ENCODE assay signal across 11 cellular contexts in the genomic region with DNA sequence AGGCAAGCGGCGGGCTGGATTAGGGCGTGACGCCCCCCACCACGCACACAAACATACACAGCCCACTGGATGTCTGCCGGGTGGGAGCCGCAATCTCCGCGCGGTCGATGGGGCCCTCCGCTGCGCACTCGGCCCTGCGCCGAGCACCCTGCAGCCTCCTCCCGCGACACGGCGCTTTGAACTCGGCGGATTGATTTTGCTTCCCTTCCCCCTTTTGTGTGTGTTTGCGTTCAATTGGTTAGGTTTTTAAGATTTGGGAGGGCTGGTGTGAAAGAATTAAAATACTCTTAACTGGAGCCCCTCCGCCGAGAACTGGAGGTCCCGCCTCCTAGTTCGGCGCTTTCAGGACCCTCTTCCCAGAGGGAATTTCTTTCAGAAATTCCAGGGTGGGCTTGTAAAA. TPM values are rescaled to one million over a fixed set of nuclear protein-coding genes. Genes with fewer than 3 reads are reported as not detected.
DNase-seq lines count a peak whose midpoint lies in the region; ATAC-seq and TF ChIP-seq lines count a peak whose summit lies in the region.
"Had no signal": no experiment of that assay in that cellular context is flagged by ENCODE, and none has a peak within 500 bp of the region (broad histone marks: within the 10 kb centered on the region; RNA-seq: fewer than 3 reads in every experiment).

No MANE protein-coding gene starts in this region.

- peaks cover 37% of the 10 kb centered on the region for H3K4me1 ChIP-seq in CD8-positive, alpha-beta T cell (ENCODE audit: insufficient read depth, low read length)
- peaks cover 72% of the 10 kb centered on the region for H3K4me1 ChIP-seq in GM23338 (ENCODE audit: insufficient read depth)

- peaks cover 93% of the 10 kb centered on the region for H3K27me3 Mint-ChIP-seq in CD8-positive, alpha-beta T cell (ENCODE audit: low read depth)
- peaks cover 99% of the 10 kb centered on the region for H3K27me3 Mint-ChIP-seq in GM23338 (ENCODE audit: insufficient read depth, low read depth, poor library complexity)

- peak overlapping the region; percentile 61 for H3K4me3 Mint-ChIP-seq in CD8-positive, alpha-beta T cell
- H3K4me3 Mint-ChIP-seq in GM23338 = peak overlapping the region; percentile 68

- no peak for ATAC-seq in CD8-positive, alpha-beta T cell
- no peak for ATAC-seq in GM23338

- no peak for TF ChIP-seq EP300 in neural cell (conservative IDR thresholded peaks at IDR 0.05; ENCODE audit: poor library complexity, severe bottlenecking)

- no peaks in the 10 kb centered on the region for H3K9me2 ChIP-seq in GM23338 (ENCODE audit: insufficient read depth)
- H3K9me2 ChIP-seq in neural cell (ENCODE audit: insufficient read depth, low read length) = no peaks in the 10 kb centered on the region

- no peak overlapping the region for H2AFZ ChIP-seq in GM23338
- H2AFZ ChIP-seq in neural cell (ENCODE audit: low read depth, low read length) = no peak overlapping the region

- POLR2A ChIA-PET in CD8-positive, alpha-beta T cell (lab: Charles Lee) = no interaction called here

- H3F3A ChIP-seq in GM23338 (replicated peaks; ENCODE audit: low read depth) (peaks cover 34% of the 10 kb centered on the region), neural cell (ENCODE audit: insufficient read depth, low read length, poor library complexity, severe bottlenecking) (no peaks in the 10 kb centered on the region)

- peaks cover 3% of the 10 kb centered on the region for H3K9me3 ChIP-seq in CD8-positive, alpha-beta T cell (ENCODE audit: low read length)
- no peaks in the 10 kb centered on the region for H3K9me3 ChIP-seq in neural cell (ENCODE audit: low read length)

- intact Hi-C loops in CD8-positive, alpha-beta T cell (cut with DNase I, micrococcal nuclease) = loop anchor here (5.0 to 10.0 kb wide), 6 partner anchors 110 to 297 kb away; a partner anchor contains a TSS

- no peak overlapping the region for H3K9ac ChIP-seq in neural cell (ENCODE audit: low read length)

- TF ChIP-seq RAD21 in neural cell (conservative IDR thresholded peaks at IDR 0.05) = no peak

- peak overlapping the region; percentile 5 for H3K4me3 ChIP-seq in CD8-positive, alpha-beta T cell (ENCODE audit: low read depth, low read length)
- H3K4me3 ChIP-seq in GM23338 = peak overlapping the region; percentile 56
- peak overlapping the region; percentile 7 for H3K4me3 ChIP-seq in neural cell (ENCODE audit: low read length)
- H3K4me3 ChIP-seq: lung had no signal

- H3K79me2 ChIP-seq in GM23338 (replicated peaks; ENCODE audit: insufficient read depth) (no peaks in the 10 kb centered on the region), neural cell (replicated peaks; ENCODE audit: insufficient read depth, low read length) (no peaks in the 10 kb centered on the region)

- peaks cover 90% of the 10 kb centered on the region for H3K27me3 ChIP-seq in CD8-positive, alpha-beta T cell (ENCODE audit: insufficient read depth, low read length)
- H3K27me3 ChIP-seq in GM23338 (ENCODE audit: insufficient read depth) (peaks cover 100% of the 10 kb centered on the region), neural cell (ENCODE audit: insufficient read depth, low read depth, low read length) (peaks cover 100% of the 10 kb centered on the region)

- peaks cover 57% of the 10 kb centered on the region for H3K4me1 Mint-ChIP-seq in CD8-positive, alpha-beta T cell (ENCODE audit: low read depth)
- H3K4me1 Mint-ChIP-seq in GM23338 = peaks cover 70% of the 10 kb centered on the region

- H3K36me3 ChIP-seq in CD8-positive, alpha-beta T cell (ENCODE audit: insufficient read depth, low read length) = no peaks in the 10 kb centered on the region
- H3K36me3 ChIP-seq in GM23338 (ENCODE audit: insufficient read depth) (no peaks in the 10 kb centered on the region), neural cell (ENCODE audit: insufficient read depth, low read length) (no peaks in the 10 kb centered on the region)

- peak overlapping the region; percentile 83 for H3K4me2 ChIP-seq in GM23338
- no peak overlapping the region for H3K4me2 ChIP-seq in neural cell (ENCODE audit: low read length)

- CTCF ChIA-PET in CD8-positive, alpha-beta T cell (lab: Charles Lee) = no interaction called here

- no peaks in the 10 kb centered on the region for H4K20me1 ChIP-seq in GM23338 (replicated peaks; ENCODE audit: insufficient read depth)
- H4K20me1 ChIP-seq in neural cell (ENCODE audit: insufficient read depth) = no peaks in the 10 kb centered on the region

- no peak for DNase-seq in CD8-positive, alpha-beta T cell
- DNase-seq in GM23338 (ENCODE audit: low spot score) = peak; percentile 64
- DNase-seq in cerebellum (ENCODE audit: low spot score) = peak; percentile 45
- DNase-seq in DMS79 treated with DMSO at 0.1 percent for 48 hours (lab: John Stamatoyannopoulos, UW) = no peak
- DNase-seq in NCI-H1105 (lab: John Stamatoyannopoulos, UW) = no peak
- no peak for DNase-seq in glomerular visceral epithelial cell (ENCODE audit: extremely low spot score)
- DNase-seq in SKM-1 treated with dmso at 0.1 percent for 144 hours (lab: John Stamatoyannopoulos, UW; ENCODE audit: unreplicated experiment) = no peak
- DNase-seq: MM.1S, NCI-H69 had no signal

- no peak overlapping the region for H3K27ac ChIP-seq in CD8-positive, alpha-beta T cell (ENCODE audit: low read depth, low read length)
- no peak overlapping the region for H3K27ac ChIP-seq in GM23338 (ENCODE audit: low read depth)
- H3K27ac ChIP-seq in neural cell (ENCODE audit: low read length) = no peak overlapping the region

- no peak for TF ChIP-seq CTCF in CD8-positive, alpha-beta T cell (IDR thresholded peaks at IDR 0.05)
- TF ChIP-seq CTCF in GM23338 (conservative IDR thresholded peaks at IDR 0.05; ENCODE audit: low read depth in 2 of 2) (no peak), neural cell (IDR thresholded peaks at IDR 0.05; ENCODE audit: poor library complexity, severe bottlenecking) (no peak)

- H3K27ac Mint-ChIP-seq in CD8-positive, alpha-beta T cell = no peak overlapping the region
- no peak overlapping the region for H3K27ac Mint-ChIP-seq in GM23338

- peaks cover 22% of the 10 kb centered on the region for H3K9me3 Mint-ChIP-seq in CD8-positive, alpha-beta T cell
- H3K9me3 Mint-ChIP-seq in GM23338 = no peaks in the 10 kb centered on the region; the same call in 1 of the 3 replicates

- H3K36me3 Mint-ChIP-seq in CD8-positive, alpha-beta T cell = no peaks in the 10 kb centered on the region
- H3K36me3 Mint-ChIP-seq in GM23338 (ENCODE audit: low read depth) = no peaks in the 10 kb centered on the region; the same call in 2 of the 3 replicates

TF ChIP-seq in GM23338, 12 proteins besides CTCF, POLR2A, EP300 and RAD21:
- TF ChIP-seq POLR2AphosphoS5 (IDR thresholded peaks at IDR 0.05; ENCODE audit: low read depth) = no peak

TF ChIP-seq in neural cell, 6 proteins besides CTCF, POLR2A, EP300 and RAD21:
- TF ChIP-seq EZH2 (IDR thresholded peaks at IDR 0.05; ENCODE audit: borderline replicate concordance, insufficient read depth, low read length, poor library complexity, severe bottlenecking) (peak; percentile 25), TAF1 (IDR thresholded peaks at IDR 0.05; ENCODE audit: low read depth) (no peak), MXI1 (conservative IDR thresholded peaks at IDR 0.05; ENCODE audit: poor library complexity, severe bottlenecking) (no peak), POLR2AphosphoS5 (IDR thresholded peaks at IDR 0.05) (no peak), SMC3 (conservative IDR thresholded peaks at IDR 0.05; ENCODE audit: poor library complexity) (no peak)
- TF ChIP-seq, protein P1, sequence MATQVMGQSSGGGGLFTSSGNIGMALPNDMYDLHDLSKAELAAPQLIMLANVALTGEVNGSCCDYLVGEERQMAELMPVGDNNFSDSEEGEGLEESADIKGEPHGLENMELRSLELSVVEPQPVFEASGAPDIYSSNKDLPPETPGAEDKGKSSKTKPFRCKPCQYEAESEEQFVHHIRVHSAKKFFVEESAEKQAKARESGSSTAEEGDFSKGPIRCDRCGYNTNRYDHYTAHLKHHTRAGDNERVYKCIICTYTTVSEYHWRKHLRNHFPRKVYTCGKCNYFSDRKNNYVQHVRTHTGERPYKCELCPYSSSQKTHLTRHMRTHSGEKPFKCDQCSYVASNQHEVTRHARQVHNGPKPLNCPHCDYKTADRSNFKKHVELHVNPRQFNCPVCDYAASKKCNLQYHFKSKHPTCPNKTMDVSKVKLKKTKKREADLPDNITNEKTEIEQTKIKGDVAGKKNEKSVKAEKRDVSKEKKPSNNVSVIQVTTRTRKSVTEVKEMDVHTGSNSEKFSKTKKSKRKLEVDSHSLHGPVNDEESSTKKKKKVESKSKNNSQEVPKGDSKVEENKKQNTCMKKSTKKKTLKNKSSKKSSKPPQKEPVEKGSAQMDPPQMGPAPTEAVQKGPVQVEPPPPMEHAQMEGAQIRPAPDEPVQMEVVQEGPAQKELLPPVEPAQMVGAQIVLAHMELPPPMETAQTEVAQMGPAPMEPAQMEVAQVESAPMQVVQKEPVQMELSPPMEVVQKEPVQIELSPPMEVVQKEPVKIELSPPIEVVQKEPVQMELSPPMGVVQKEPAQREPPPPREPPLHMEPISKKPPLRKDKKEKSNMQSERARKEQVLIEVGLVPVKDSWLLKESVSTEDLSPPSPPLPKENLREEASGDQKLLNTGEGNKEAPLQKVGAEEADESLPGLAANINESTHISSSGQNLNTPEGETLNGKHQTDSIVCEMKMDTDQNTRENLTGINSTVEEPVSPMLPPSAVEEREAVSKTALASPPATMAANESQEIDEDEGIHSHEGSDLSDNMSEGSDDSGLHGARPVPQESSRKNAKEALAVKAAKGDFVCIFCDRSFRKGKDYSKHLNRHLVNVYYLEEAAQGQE (IDR thresholded peaks at IDR 0.05; ENCODE audit: borderline replicate concordance) = no peak

RNA-seq across cellular contexts. Expression of a gene that starts 7.8 kb away (rescaled TPM):
- not detected for total RNA-seq in CD8-positive, alpha-beta T cell
- total RNA-seq in GM23338 (2014; rRNA removed; shearing (Covaris generic)) = not detected in 2 replicates
- not detected in 2 replicates for polyA plus RNA-seq in GM23338 (2016; fragmentation: Nextera tagmentation; extraction: Ambion mirVana)
- total RNA-seq in cerebellum = 1.5 TPM
- not detected in 2 replicates for polyA plus RNA-seq in neural cell
- polyA minus RNA-seq in neural cell = 0.46 TPM in 1 of 2 replicates, not detected in the other
- total RNA-seq: lung had no signal
- polyA plus RNA-seq: lung had no signal

Comparison
In these comparisons a context has a peak if more than half of its experiments do, and no peak if none do; other contexts are left out.
1. DNase-seq: peak in GM23338 (single experiment) and cerebellum (single experiment); none in CD8-positive, alpha-beta T cell (0 of 7), DMS79 treated with DMSO at 0.1 percent for 48 hours (single experiment), NCI-H1105 (single experiment), glomerular visceral epithelial cell (single experiment) and SKM-1 treated with dmso at 0.1 percent for 144 hours (single experiment).
2. H3K4me3 ChIP-seq: peak in every context shown above with its lines; median percentile 56 in GM23338; 7 in neural cell; 5 in CD8-positive, alpha-beta T cell.